13 cellular contexts compared by ENCODE assay signal in genomic region chr9:126480810-126481209, GRCh38.
"Had no signal": no experiment of that assay in that cellular context is flagged by ENCODE, and none has a peak within 500 bp of the region (broad histone marks: within the 10 kb centered on the region; RNA-seq: fewer than 3 reads in every experiment).

No MANE protein-coding gene starts in this region.

- DNase-seq: activated CD4-positive, alpha-beta T cell treated with anti-CD3 and anti-CD28 coated beads, Interleukin-2, amount 10 ng/mL, durations not matched to agents 7 days and 5 days; activated CD4-positive, CD25-positive, alpha-beta regulatory T cell; activated naive CD4-positive, alpha-beta T cell treated with anti-CD3 and anti-CD28 coated beads, Interleukin-2, amount 50 U/mL, for 16 hours; left ventricle myocardium inferior; mesendoderm; pancreas had no signal

- H3K9me3 ChIP-seq: breast epithelium, esophagus muscularis mucosa, left ventricle myocardium inferior, pancreas, right atrium auricular region had no signal

- FAIRE-seq: pancreas had no signal

- H3K36me3 ChIP-seq: breast epithelium, pancreas had no signal

- H3K27me3 Mint-ChIP-seq: type B pancreatic cell had no signal

- H3K27me3 ChIP-seq: breast epithelium, dorsolateral prefrontal cortex, esophagus muscularis mucosa, pancreas, right atrium auricular region had no signal

- H3K27ac ChIP-seq: breast epithelium, esophagus muscularis mucosa, left ventricle myocardium inferior, pancreas, right atrium auricular region, skin epidermis had no signal

- H3K4me3 ChIP-seq: breast epithelium, dorsolateral prefrontal cortex, esophagus muscularis mucosa, left ventricle myocardium inferior, pancreas, right atrium auricular region, skin epidermis had no signal

- ATAC-seq: pancreas had no signal

- H3K9me3 Mint-ChIP-seq: neural crest cell had no signal

- H3K4me1 ChIP-seq: breast epithelium, left ventricle myocardium inferior, pancreas, right atrium auricular region had no signal

- H3K4me3 Mint-ChIP-seq: activated CD4-positive, alpha-beta T cell treated with anti-CD3 and anti-CD28 coated beads, Interleukin-2, amount 10 ng/mL, durations not matched to agents 7 days and 5 days; neural crest cell; type B pancreatic cell had no signal

- H3K27ac Mint-ChIP-seq: type B pancreatic cell had no signal
